Comparison of ENCODE assay signal across 7 cellular contexts in the genomic region with DNA sequence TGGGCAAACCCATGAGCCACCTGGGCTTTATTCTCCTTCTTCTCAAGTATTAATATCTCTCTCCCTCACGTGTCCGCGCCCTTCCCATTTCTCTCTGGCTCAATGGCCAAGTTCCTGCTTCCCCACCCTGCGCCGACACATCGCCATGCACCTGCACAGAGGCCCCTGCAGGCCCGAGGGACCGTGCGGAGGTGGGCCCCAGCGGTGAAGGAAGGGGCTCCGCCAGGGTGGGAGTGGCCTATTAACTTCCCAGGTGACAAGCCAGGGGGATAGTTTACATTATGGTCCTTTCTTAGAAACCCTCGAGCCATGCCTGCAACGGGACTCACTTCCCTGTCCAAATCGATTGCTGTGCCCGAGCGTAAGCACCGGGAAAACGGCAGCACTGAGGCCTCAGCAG.
"Had no signal": no experiment of that assay in that cellular context is flagged by ENCODE, and none has a peak within 500 bp of the region (broad histone marks: within the 10 kb centered on the region; RNA-seq: fewer than 3 reads in every experiment).

No MANE protein-coding gene starts in this region.

- ATAC-seq: HCT116, HepG2 had no signal

- H3K4me1 Mint-ChIP-seq: IgD-negative memory B cell had no signal

- H3K4me3 ChIP-seq: HAP-1 had no signal

- H3K36me3 ChIP-seq: HAP-1 had no signal

- H3K36me3 Mint-ChIP-seq: IgD-negative memory B cell had no signal

- H3K4me3 Mint-ChIP-seq: HFFc6, IgD-negative memory B cell had no signal

- H3K4me1 ChIP-seq: HAP-1 had no signal

- H3K27ac ChIP-seq: HL-60 had no signal

- DNase-seq: HFFc6, KBM-7 had no signal

- H3K9me3 Mint-ChIP-seq: IgD-negative memory B cell had no signal

- H3K9me3 ChIP-seq: HAP-1 had no signal

- H3K27ac Mint-ChIP-seq: HFFc6, IgD-negative memory B cell had no signal
